ENCODE assay signal across 31 cellular contexts in genomic region chr17:30228011-30228410, GRCh38. TPM values are rescaled to one million over a fixed set of nuclear protein-coding genes. Genes with fewer than 3 reads are reported as not detected.
"Had no signal": no experiment of that assay in that cellular context is flagged by ENCODE, and none has a peak within 500 bp of the region (broad histone marks: within the 10 kb centered on the region; RNA-seq: fewer than 3 reads in every experiment).

No MANE protein-coding gene starts in this region.

- H3K27me3 ChIP-seq: ascending aorta, right atrium auricular region, suprapubic skin, upper lobe of right lung had no signal

- H3K4me1 ChIP-seq: ascending aorta, right atrium auricular region, tibial artery, upper lobe of right lung had no signal

- H3K27ac ChIP-seq: ascending aorta, brain microvascular endothelial cell, coronary artery, dorsolateral prefrontal cortex, parathyroid adenoma, right atrium auricular region, suprapubic skin, tibial artery, upper lobe of right lung had no signal

- H3K36me3 ChIP-seq: ascending aorta, brain microvascular endothelial cell, right atrium auricular region, suprapubic skin, tibial artery, upper lobe of right lung had no signal

- H3K4me3 ChIP-seq: ascending aorta, coronary artery, dorsolateral prefrontal cortex, right atrium auricular region, suprapubic skin, tibial artery, upper lobe of right lung had no signal

- H3K9ac ChIP-seq: parathyroid adenoma had no signal

- H3K27ac Mint-ChIP-seq: activated naive CD4-positive, alpha-beta T cell treated with anti-CD3 and anti-CD28 coated beads for 36 hours; activated naive CD8-positive, alpha-beta T cell treated with anti-CD3 and anti-CD28 coated beads, Interleukin-2, amount 10 ng/mL, durations not matched to agents 7 days and 5 days; activated T-helper 1 cell treated with anti-CD3 and anti-CD28 coated beads, Interleukin-12 subunit alpha, Interleukin-12 subunit beta, Interleukin-2, Interleukin-4 antibody, amounts not matched to agents 30 ng/mL and 10 ng/mL and 1 ng/mL, durations not matched to agents 14 hours and 24 hours and 36 hours; mesothelial cell of epicardium had no signal

- DNase-seq: activated CD4-positive, alpha-beta T cell treated with anti-CD3 and anti-CD28 coated beads for 4 hours; activated CD4-positive, alpha-beta T cell treated with anti-CD3 and anti-CD28 coated beads, Interleukin-2, amount 50 U/mL, for 48 hours; activated CD4-positive, CD25-positive, alpha-beta regulatory T cell; activated CD8-positive, alpha-beta memory T cell treated with anti-CD3 and anti-CD28 coated beads for 24 hours; activated naive CD4-positive, alpha-beta T cell treated with anti-CD3 and anti-CD28 coated beads for 36 hours; activated naive CD8-positive, alpha-beta T cell treated with anti-CD3 and anti-CD28 coated beads, Interleukin-2, amount 10 ng/mL, durations not matched to agents 7 days and 5 days; activated T-cell treated with anti-CD3 and anti-CD28 coated beads, Interleukin-2, amount 50 U/mL, for 1 hour; brain microvascular endothelial cell; dorsolateral prefrontal cortex; effector memory CD4-positive, alpha-beta T cell; head of caudate nucleus; hippocampal formation; immature natural killer cell; naive B cell; nucleus accumbens; stimulated activated CD4-positive, alpha-beta T cell treated with anti-CD3 and anti-CD28 coated beads, Interleukin-15, amount 100 ng/mL, for 24 hours; stimulated activated CD4-positive, alpha-beta T cell treated with anti-CD3 and anti-CD28 coated beads, Interleukin-2, amount 100 ng/mL, for 24 hours; stimulated activated naive CD4-positive, alpha-beta T cell; T-helper 2 cell; tibial artery; upper lobe of right lung had no signal

- H2AFZ ChIP-seq: parathyroid adenoma had no signal

- H3K9me3 Mint-ChIP-seq: activated naive CD4-positive, alpha-beta T cell treated with anti-CD3 and anti-CD28 coated beads for 36 hours; activated naive CD8-positive, alpha-beta T cell treated with anti-CD3 and anti-CD28 coated beads, Interleukin-2, amount 10 ng/mL, durations not matched to agents 7 days and 5 days; activated T-helper 1 cell treated with anti-CD3 and anti-CD28 coated beads, Interleukin-12 subunit alpha, Interleukin-12 subunit beta, Interleukin-2, Interleukin-4 antibody, amounts not matched to agents 30 ng/mL and 10 ng/mL and 1 ng/mL, durations not matched to agents 14 hours and 24 hours and 36 hours; immature natural killer cell; mesothelial cell of epicardium; naive B cell; neural crest cell had no signal

- H3K4me1 Mint-ChIP-seq: activated naive CD8-positive, alpha-beta T cell treated with anti-CD3 and anti-CD28 coated beads, Interleukin-2, amount 10 ng/mL, durations not matched to agents 7 days and 5 days; immature natural killer cell had no signal

- H3K4me3 Mint-ChIP-seq: activated naive CD4-positive, alpha-beta T cell treated with anti-CD3 and anti-CD28 coated beads for 36 hours; activated naive CD8-positive, alpha-beta T cell treated with anti-CD3 and anti-CD28 coated beads, Interleukin-2, amount 10 ng/mL, durations not matched to agents 7 days and 5 days; activated T-helper 1 cell treated with anti-CD3 and anti-CD28 coated beads, Interleukin-12 subunit alpha, Interleukin-12 subunit beta, Interleukin-2, Interleukin-4 antibody, amounts not matched to agents 30 ng/mL and 10 ng/mL and 1 ng/mL, durations not matched to agents 14 hours and 24 hours and 36 hours; immature natural killer cell; mesothelial cell of epicardium; naive B cell; neural crest cell had no signal

- ATAC-seq: upper lobe of right lung had no signal

- H3K9me3 ChIP-seq: ascending aorta, right atrium auricular region, suprapubic skin, tibial artery, upper lobe of right lung had no signal

- H3K36me3 Mint-ChIP-seq: activated naive CD8-positive, alpha-beta T cell treated with anti-CD3 and anti-CD28 coated beads, Interleukin-2, amount 10 ng/mL, durations not matched to agents 7 days and 5 days; immature natural killer cell; mesothelial cell of epicardium; naive B cell had no signal

RNA-seq across cellular contexts. Expression of gene SLC6A4, which starts 7.5 kb away (rescaled TPM):
- total RNA-seq: activated naive CD4-positive, alpha-beta T cell treated with anti-CD3 and anti-CD28 coated beads for 36 hours; activated naive CD8-positive, alpha-beta T cell treated with anti-CD3 and anti-CD28 coated beads, Interleukin-2, amount 10 ng/mL, durations not matched to agents 7 days and 5 days; activated T-helper 1 cell treated with anti-CD3 and anti-CD28 coated beads, Interleukin-12 subunit alpha, Interleukin-12 subunit beta, Interleukin-2, Interleukin-4 antibody, amounts not matched to agents 30 ng/mL and 10 ng/mL and 1 ng/mL, durations not matched to agents 14 hours and 24 hours and 36 hours; epithelial cell of proximal tubule; fibroblast of villous mesenchyme; neural crest cell had no signal
